In the genomic region with DNA sequence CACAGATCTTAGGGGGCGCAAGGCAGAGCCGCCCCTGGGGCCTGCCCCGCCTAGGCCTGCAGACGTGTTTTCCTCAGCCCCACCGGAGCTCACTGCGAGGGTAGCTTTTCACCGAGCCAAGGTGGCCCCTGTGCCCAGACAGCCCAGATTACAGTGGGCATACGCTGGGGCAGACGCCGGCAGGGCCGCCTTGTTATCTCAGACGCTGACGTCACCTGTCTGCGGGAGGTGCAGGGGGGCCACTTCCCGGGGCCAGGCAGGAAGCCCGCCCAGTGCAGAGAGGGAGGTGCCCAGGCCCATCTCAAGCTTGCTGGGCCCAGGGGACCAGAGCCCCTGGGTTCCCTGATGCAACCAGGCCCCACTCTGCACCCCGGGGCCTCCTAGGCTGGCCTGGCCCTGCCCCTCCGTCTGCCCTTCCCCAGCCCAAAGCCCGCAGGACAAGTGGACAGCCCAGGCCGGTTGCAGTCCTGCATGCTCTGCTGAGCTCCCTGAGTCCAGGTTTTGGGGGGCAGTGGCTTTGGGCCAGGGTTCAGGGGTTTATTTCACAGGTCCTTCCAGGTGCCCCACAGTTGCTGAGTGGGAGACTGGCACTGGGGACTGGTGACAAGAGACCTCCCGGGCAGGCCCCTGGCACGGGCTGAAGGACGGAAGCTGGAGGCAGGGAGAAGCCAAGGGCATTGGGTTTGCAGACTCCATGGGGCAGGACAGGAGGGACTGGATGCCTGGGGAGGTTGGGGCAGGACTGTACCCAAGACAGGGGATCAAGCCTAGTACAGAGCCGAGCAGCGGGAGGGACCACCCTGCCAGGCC, we compare ENCODE assay signal across 13 cellular contexts. TPM values are rescaled to one million over a fixed set of nuclear protein-coding genes. Genes with fewer than 3 reads are reported as not detected.
DNase-seq lines count a peak whose midpoint lies in the region; ATAC-seq and TF ChIP-seq lines count a peak whose summit lies in the region.
"Had no signal": no experiment of that assay in that cellular context is flagged by ENCODE, and none has a peak within 500 bp of the region (broad histone marks: within the 10 kb centered on the region; RNA-seq: fewer than 3 reads in every experiment).

No MANE protein-coding gene starts in this region.

- DNase-seq in A673 (ENCODE audit: low spot score) (peak; percentile 3), IMR-90 (no peak), endothelial cell (ENCODE audit: low spot score) (no peak), mucosa of descending colon (peak in 2 of 3 donors; percentile 12 to 49), T-helper 2 cell (no peak), hepatocyte (ENCODE audit: low spot score) (no peak)
- DNase-seq in stimulated activated CD4-positive, alpha-beta T cell treated with anti-CD3 and anti-CD28 coated beads, Interleukin-2, amount 100 ng/mL, for 24 hours = no peak
- DNase-seq: activated T-cell treated with anti-CD3 and anti-CD28 coated beads, Interleukin-2, amount 50 U/mL, for 72 hours; C1 segment of cervical spinal cord; central memory CD4-positive, alpha-beta T cell; kidney glomerular epithelial cell had no signal

- peaks cover 14% of the 10 kb centered on the region for H3K9me1 ChIP-seq in IMR-90 (ENCODE audit: insufficient read depth, low read length)

- no peaks in the 10 kb centered on the region for H4K20me1 ChIP-seq in IMR-90 (ENCODE audit: insufficient read depth, low read length)
- no peaks in the 10 kb centered on the region for H4K20me1 ChIP-seq in hepatocyte (ENCODE audit: insufficient read depth, poor library complexity, severe bottlenecking)

- intact Hi-C loops in A673 (cut with micrococcal nuclease; ENCODE audit: unreplicated experiment) (no loop called here), IMR-90 (cut with micrococcal nuclease) (no loop called here), mucosa of descending colon (cut with DNase I, micrococcal nuclease) (no loop called here)

- H3K27me3 ChIP-seq in A673 (replicated peaks; ENCODE audit: insufficient read depth, low read depth, low read length, poor library complexity) (no peaks in the 10 kb centered on the region), IMR-90 (ENCODE audit: control insufficient read depth, insufficient read depth, low read length) (no peaks in the 10 kb centered on the region; the same call in 1 of the 2 replicates), hepatocyte (no peaks in the 10 kb centered on the region)
- H3K27me3 ChIP-seq: Peyer's patch had no signal

- H3K9ac ChIP-seq in IMR-90 (ENCODE audit: low read depth, low read length) = no peak overlapping the region

- no peak overlapping the region for H3K18ac ChIP-seq in IMR-90 (ENCODE audit: low read depth, low read length)

- no peak overlapping the region for H3K4me3 Mint-ChIP-seq in endothelial cell (ENCODE audit: unreplicated experiment)
- H3K4me3 Mint-ChIP-seq: activated T-cell treated with anti-CD3 and anti-CD28 coated beads, Interleukin-2, amount 50 U/mL, for 72 hours had no signal

- no peaks in the 10 kb centered on the region for H3K4me1 ChIP-seq in A673 (ENCODE audit: insufficient read depth, low read length, poor library complexity, severe bottlenecking)
- peaks cover 20% of the 10 kb centered on the region for H3K4me1 ChIP-seq in IMR-90 (ENCODE audit: control insufficient read depth, insufficient read depth, low read length)
- no peaks in the 10 kb centered on the region for H3K4me1 ChIP-seq in mucosa of descending colon (ENCODE audit: low read depth)
- H3K4me1 ChIP-seq in hepatocyte (ENCODE audit: insufficient read depth) = peaks cover 29% of the 10 kb centered on the region

- no peak overlapping the region for H2BK5ac ChIP-seq in IMR-90 (ENCODE audit: low read depth, low read length, poor library complexity, severe bottlenecking)

- no peaks in the 10 kb centered on the region for H3K9me3 ChIP-seq in A673 (ENCODE audit: low read depth, low read length, poor library complexity, severe bottlenecking)
- no peaks in the 10 kb centered on the region for H3K9me3 ChIP-seq in IMR-90 (ENCODE audit: control insufficient read depth, insufficient read depth, low read length)
- H3K9me3 ChIP-seq in mucosa of descending colon = no peaks in the 10 kb centered on the region
- H3K9me3 ChIP-seq in hepatocyte (ENCODE audit: low read depth) = no peaks in the 10 kb centered on the region
- H3K9me3 ChIP-seq: Peyer's patch had no signal

- peak overlapping the region; percentile 70 for H3K27ac Mint-ChIP-seq in endothelial cell (ENCODE audit: unreplicated experiment)
- H3K27ac Mint-ChIP-seq: activated T-cell treated with anti-CD3 and anti-CD28 coated beads, Interleukin-2, amount 50 U/mL, for 72 hours had no signal

- no peaks in the 10 kb centered on the region for H3K9me3 Mint-ChIP-seq in endothelial cell (ENCODE audit: unreplicated experiment)
- H3K9me3 Mint-ChIP-seq: activated T-cell treated with anti-CD3 and anti-CD28 coated beads, Interleukin-2, amount 50 U/mL, for 72 hours had no signal

- H3K36me3 ChIP-seq in A673 (ENCODE audit: insufficient read depth, low read length, poor library complexity, severe bottlenecking) (no peaks in the 10 kb centered on the region), IMR-90 (ENCODE audit: control insufficient read depth, insufficient read depth, low read length) (no peaks in the 10 kb centered on the region), mucosa of descending colon (ENCODE audit: low read depth) (no peaks in the 10 kb centered on the region), hepatocyte (replicated peaks; ENCODE audit: insufficient read depth, low read depth) (no peaks in the 10 kb centered on the region)
- H3K36me3 ChIP-seq: Peyer's patch had no signal

- no peak overlapping the region for H4K8ac ChIP-seq in IMR-90 (ENCODE audit: low read depth in 2 of 2, low read length in 2 of 2)

- 0 out of 2 replicates have a peak overlapping the region, but pooled peaks have one; percentile 56 for H4K91ac ChIP-seq in IMR-90 (ENCODE audit: insufficient read depth, low read depth, low read length)

- H3K14ac ChIP-seq in IMR-90 (replicated peaks; ENCODE audit: low read depth, low read length) = no peak overlapping the region

- POLR2A ChIA-PET in A673 (lab: Charles Lee; ENCODE audit: low non-redundant PET) = no interaction called here
- POLR2A ChIA-PET in IMR-90 (lab: Charles Lee; ENCODE audit: unreplicated experiment) = no interaction called here

- H3K36me3 Mint-ChIP-seq in endothelial cell (ENCODE audit: low read depth, unreplicated experiment) = peaks cover 5% of the 10 kb centered on the region

- H2BK15ac ChIP-seq in IMR-90 (ENCODE audit: low read depth, low read length) = no peak overlapping the region

- BruUV-seq in A673 (replicated peaks; lab: Mats Ljungman, UMichigan) (no TSS peak), IMR-90 (replicated peaks; lab: Mats Ljungman, UMichigan) (no TSS peak)

- dilution Hi-C loops in IMR-90 (cut with HindIII; ENCODE audit: low sequenced_read_pairs, unreplicated experiment) = no loop called here

- TF ChIP-seq CTCF in A673 (conservative IDR thresholded peaks at IDR 0.05; ENCODE audit: low read depth, low read length) = no peak
- no peak for TF ChIP-seq CTCF in IMR-90 (conservative IDR thresholded peaks at IDR 0.05; ENCODE audit: low read depth, low read length)
- no peak for TF ChIP-seq CTCF in endothelial cell (IDR thresholded peaks at IDR 0.05; ENCODE audit: unreplicated experiment)
- TF ChIP-seq CTCF in mucosa of descending colon (IDR thresholded peaks at IDR 0.05) = no peak
- no peak for TF ChIP-seq CTCF in hepatocyte (IDR thresholded peaks at IDR 0.05; ENCODE audit: poor library complexity)

- no peak overlapping the region for H2BK20ac ChIP-seq in IMR-90 (ENCODE audit: low read depth, low read length)

- peaks cover 12% of the 10 kb centered on the region for H3K4me1 Mint-ChIP-seq in endothelial cell (ENCODE audit: unreplicated experiment)

- no peak overlapping the region for H4K5ac ChIP-seq in IMR-90 (ENCODE audit: low read depth, low read length)

- TF ChIP-seq RAD21 in IMR-90 (IDR thresholded peaks at IDR 0.05; ENCODE audit: low read length) = no peak

- TF ChIP-seq POLR2A in IMR-90 (IDR thresholded peaks at IDR 0.05; ENCODE audit: low read depth, low read length) = no peak

- peak overlapping the region; percentile 52; the same call in 1 of the 2 replicates for H2AK5ac ChIP-seq in IMR-90 (ENCODE audit: low read depth, low read length)

- no peak overlapping the region for H3K56ac ChIP-seq in IMR-90 (ENCODE audit: extremely low read depth, insufficient read depth, low read length)

- peak overlapping the region; percentile 14; the same call in 1 of the 2 replicates for H2BK120ac ChIP-seq in IMR-90 (ENCODE audit: low read depth, low read length)

- H3K4me2 ChIP-seq in IMR-90 (ENCODE audit: low read depth, low read length) (no peak overlapping the region), hepatocyte (no peak overlapping the region)

- WGBS in IMR-90 (ENCODE audit: extremely low coverage in 2 of 2, insufficient read length in 1 of 2), 2 experiments = 71% methylated on average over 19 of the region's 25 CpGs; no CpG with 5 or more reads in 1 of the 2 experiments
- WGBS in hepatocyte (ENCODE audit: low lambda C conversion rate, missing lambda C conversion rate) = 77% methylated on average over 24 of the region's 25 CpGs

- no peaks in the 10 kb centered on the region for H3K9me2 ChIP-seq in hepatocyte (replicated peaks; ENCODE audit: insufficient read depth)

- CTCF ChIA-PET in A673 (lab: Charles Lee) = no interaction called here
- CTCF ChIA-PET in IMR-90 (lab: Yijun Ruan, JAX) = interaction anchor here (0.6 kb wide), 1 partner anchor 8 kb away, joined by 4 read pairs; no protein-coding TSS in a partner anchor

- no peak overlapping the region for H3K27ac ChIP-seq in A673 (ENCODE audit: low read depth, low read length, poor library complexity, severe bottlenecking)
- H3K27ac ChIP-seq in IMR-90 (ENCODE audit: insufficient read depth, low read length) = no peak overlapping the region
- no peak overlapping the region for H3K27ac ChIP-seq in hepatocyte
- H3K27ac ChIP-seq: Peyer's patch had no signal

- H3K23ac ChIP-seq in IMR-90 (ENCODE audit: low read depth, low read length) = no peak overlapping the region

- no peak overlapping the region for H3K4me3 ChIP-seq in A673 (ENCODE audit: low read depth, low read length, poor library complexity, severe bottlenecking)
- no peak overlapping the region for H3K4me3 ChIP-seq in IMR-90 (ENCODE audit: insufficient read depth, low read depth, low read length)
- no peak overlapping the region for H3K4me3 ChIP-seq in mucosa of descending colon
- H3K4me3 ChIP-seq in hepatocyte = no peak overlapping the region
- H3K4me3 ChIP-seq: Peyer's patch had no signal

- peaks cover 0 to 2% of the 10 kb centered on the region in 2 experiments; a peak in 1 of 4 replicates for H3K79me1 ChIP-seq in IMR-90 (ENCODE audit: low read depth in 1 of 2, low read length in 2 of 2)

- H3K79me2 ChIP-seq in hepatocyte = no peaks in the 10 kb centered on the region

- H2AFZ ChIP-seq in IMR-90 (replicated peaks; ENCODE audit: low read length, poor library complexity) (peak overlapping the region; percentile 27), hepatocyte (no peak overlapping the region)

- H3K27me3 Mint-ChIP-seq in endothelial cell (ENCODE audit: unreplicated experiment) = peaks cover 19% of the 10 kb centered on the region

- 0 out of 2 replicates have a peak overlapping the region, but pooled peaks have one; percentile 35 for H3K4ac ChIP-seq in IMR-90 (ENCODE audit: low read depth, low read length)

- in situ Hi-C loops in IMR-90 (cut with MboI; ENCODE audit: low sequenced_read_pairs) = no loop called here

- ATAC-seq in IMR-90 (ENCODE audit: low read depth) (no peak), mucosa of descending colon (peak; percentile 27), GM21737 (IDR thresholded peaks at IDR 0.05; ENCODE audit: unreplicated experiment) (no peak)

- H2AK9ac ChIP-seq in IMR-90 (replicated peaks; ENCODE audit: low read depth, low read length, poor library complexity) = no peak overlapping the region

RNA-seq across cellular contexts. Expression of a gene that starts 38.6 kb away (rescaled TPM):
- total RNA-seq in A673 (2021) (0.17 and 0.20 TPM in 2 replicates), IMR-90 (2012; rRNA removed) (2.3 and 5.0 TPM in 2 replicates), endothelial cell (ENCODE audit: unreplicated experiment) (2.1 TPM), mucosa of descending colon (10 to 100 TPM in 2 of 3 donors, 1 to 10 TPM in 1; 7.6 to 27.6 (median 12.1) TPM), hepatocyte (1,323 and 1,507 TPM in 2 replicates)
- polyA plus RNA-seq in IMR-90 (2012; rRNA removed) (17.5 and 21.8 TPM in 2 replicates), hepatocyte (2,911 and 3,175 TPM in 2 replicates)
- polyA plus RNA-seq in IMR-90 (2012; cell fraction: cytosol; rRNA removed) = 20.6 and 23.2 TPM in 2 replicates
- 4.8 and 6.4 TPM in 2 replicates for polyA plus RNA-seq in IMR-90 (2012; cell fraction: nucleus; rRNA removed; ENCODE audit: low replicate concordance)

Comparison
In these comparisons a context has a peak if more than half of its experiments do, and no peak if none do; other contexts are left out.
1. DNase-seq: peak in A673 (single experiment) and mucosa of descending colon (2 of 3); none in IMR-90 (single experiment), endothelial cell (single experiment), T-helper 2 cell (0 of 5), stimulated activated CD4-positive, alpha-beta T cell treated with anti-CD3 and anti-CD28 coated beads, Interleukin-2, amount 100 ng/mL, for 24 hours (0 of 2) and hepatocyte (single experiment).
2. RNA of a gene that starts 38.6 kb away (total RNA-seq): 1,323 to 1,507 TPM in hepatocyte; 7.6 to 27.6 TPM in mucosa of descending colon, 2.3 to 5.0 TPM in IMR-90, 2.1 TPM in endothelial cell (single experiment) and 0.17 to 0.20 TPM in A673; every median in the first group is over 10 times any median in the second.